ENCODE assay signal across 8 cellular contexts in genomic region chr6:165514621-165515020, GRCh38.
"Had no signal": no experiment of that assay in that cellular context is flagged by ENCODE, and none has a peak within 500 bp of the region (broad histone marks: within the 10 kb centered on the region; RNA-seq: fewer than 3 reads in every experiment).

No MANE protein-coding gene starts in this region.

- H3K9ac ChIP-seq: KMS-11 had no signal

- H3K27ac ChIP-seq: KMS-11 had no signal

- H3K4me1 Mint-ChIP-seq: GM23338, H9 had no signal

- H3K9me3 Mint-ChIP-seq: GM23338, H9 had no signal

- H3K4me3 Mint-ChIP-seq: GM23338, H9 had no signal

- ATAC-seq: GM23338 had no signal

- FAIRE-seq: H1, H54, HTR-8/SVneo had no signal

- H3K27ac Mint-ChIP-seq: GM23338, H9 had no signal

- H3K4me3 ChIP-seq: GM23338 had no signal

- H2AFZ ChIP-seq: GM23338 had no signal

- H3K4me2 ChIP-seq: GM23338, KMS-11 had no signal

- DNase-seq: H9, HCEC 1CT, KBM-7 had no signal
